In genomic region chr15:85642693-85643058, GRCh38 we compare ENCODE assay signal across 13 cellular contexts.
DNase-seq lines count a peak whose midpoint lies in the region; ATAC-seq, FAIRE-seq and TF ChIP-seq lines count a peak whose summit lies in the region.
"Had no signal": no experiment of that assay in that cellular context is flagged by ENCODE, and none has a peak within 500 bp of the region (broad histone marks: within the 10 kb centered on the region; RNA-seq: fewer than 3 reads in every experiment).

No MANE protein-coding gene starts in this region.

- no peak for TF ChIP-seq CTCF in lower leg skin (IDR thresholded peaks at IDR 0.05)

- peaks cover 9 to 34% of the 10 kb centered on the region in 2 donors for H3K4me1 ChIP-seq in duodenal mucosa (ENCODE audit: control insufficient read depth in 1 of 2, insufficient read depth in 2 of 2, low read length in 2 of 2)
- peaks cover 23 to 40% (median 33%) of the 10 kb centered on the region in 3 donors for H3K4me1 ChIP-seq in skeletal muscle tissue (ENCODE audit: control insufficient read depth in 3 of 3, insufficient read depth in 3 of 3, low read length in 3 of 3)

- H3K4me3 ChIP-seq in duodenal mucosa (ENCODE audit: low read depth in 1 of 2, low read length in 2 of 2) (no peak overlapping the region), lower leg skin (ENCODE audit: low read depth, poor library complexity, severe bottlenecking) (no peak overlapping the region), skeletal muscle tissue (ENCODE audit: low read length in 3 of 3) (peak overlapping the region in 2 of 3 donors; percentile 28 to 52)

- 44 to 53% methylated on average over 6 of the region's 6 CpGs for WGBS in lower leg skin, 2 donors

- no peak for ATAC-seq in HG03025 (IDR thresholded peaks at IDR 0.05; ENCODE audit: low FRiP score, unreplicated experiment)
- ATAC-seq: effector memory CD8-positive, alpha-beta T cell; left colon had no signal

- intact Hi-C loops in lower leg skin (cut with DNase I; ENCODE audit: low total_unique reads): no loop called here

- DNase-seq in GM03348 (ENCODE audit: low spot score): peak; percentile 71
- peak; percentile 70 to 88 for DNase-seq in lower leg skin (ENCODE audit: low spot score in 2 of 2)
- no peak for DNase-seq in NCI-H524 (lab: John Stamatoyannopoulos, UW)
- no peak for DNase-seq in activated CD4-positive, alpha-beta T cell treated with anti-CD3 and anti-CD28 coated beads for 4 hours
- no peak for DNase-seq in RCC 7860 (ENCODE audit: low spot score)
- DNase-seq: activated T-cell treated with anti-CD3 and anti-CD28 coated beads, Interleukin-2, amount 50 U/mL, for 24 hours; effector memory CD8-positive, alpha-beta T cell; MV-4-11 had no signal

- FAIRE-seq in RCC 7860 (lab: Jason Lieb, UNC): no peak
- FAIRE-seq: GM12892 had no signal

- H3K9ac ChIP-seq in duodenal mucosa (ENCODE audit: low read depth in 1 of 2, low read length in 2 of 2) (no peak overlapping the region), skeletal muscle tissue (ENCODE audit: low read depth in 1 of 3, low read length in 3 of 3) (peak overlapping the region; percentile 4 to 65 (median 57))

- no peaks in the 10 kb centered on the region for H3K27me3 ChIP-seq in duodenal mucosa (ENCODE audit: control insufficient read depth in 1 of 2, insufficient read depth in 2 of 2, low read length in 2 of 2)
- H3K27me3 ChIP-seq in skeletal muscle tissue (ENCODE audit: control insufficient read depth in 3 of 3, insufficient read depth in 3 of 3, low read length in 3 of 3): no peaks in the 10 kb centered on the region

- peaks cover 15 to 21% of the 10 kb centered on the region in 2 donors for H3K36me3 ChIP-seq in duodenal mucosa (ENCODE audit: control insufficient read depth in 1 of 2, insufficient read depth in 2 of 2, low read length in 2 of 2)
- peaks cover 4 to 23% (median 19%) of the 10 kb centered on the region in 3 donors for H3K36me3 ChIP-seq in skeletal muscle tissue (ENCODE audit: control insufficient read depth in 3 of 3, insufficient read depth in 3 of 3, low read length in 3 of 3)

- H3K9me3 ChIP-seq in duodenal mucosa (ENCODE audit: control insufficient read depth in 1 of 2, low read length in 2 of 2): no peaks in the 10 kb centered on the region
- H3K9me3 ChIP-seq in skeletal muscle tissue (ENCODE audit: control insufficient read depth in 3 of 3, low read length in 3 of 3): no peaks in the 10 kb centered on the region

- peak overlapping the region; percentile 52 for H3K27ac ChIP-seq in duodenal mucosa (ENCODE audit: low read depth, low read length)
- H3K27ac ChIP-seq in skeletal muscle tissue (ENCODE audit: low read depth, low read length): peak overlapping the region; percentile 84

- TF ChIP-seq POLR2A in lower leg skin (IDR thresholded peaks at IDR 0.05): no peak

Comparison
In these comparisons a context has a peak if more than half of its experiments do, and no peak if none do; other contexts are left out.
1. DNase-seq: peak in GM03348 (single experiment) and lower leg skin (2 of 2); none in NCI-H524 (0 of 2), activated CD4-positive, alpha-beta T cell treated with anti-CD3 and anti-CD28 coated beads for 4 hours (0 of 2) and RCC 7860 (single experiment).
2. H3K4me3 ChIP-seq: peak in skeletal muscle tissue (2 of 3); none in duodenal mucosa (0 of 2) and lower leg skin (single experiment).
3. H3K9ac ChIP-seq: peak in skeletal muscle tissue (3 of 3); none in duodenal mucosa (0 of 2).